ENCODE assay signal across 14 cellular contexts in genomic region chr7:43303740-43304241, GRCh38.
DNase-seq lines count a peak whose midpoint lies in the region; ATAC-seq and FAIRE-seq lines count a peak whose summit lies in the region.
"Had no signal": no experiment of that assay in that cellular context is flagged by ENCODE, and none has a peak within 500 bp of the region (broad histone marks: within the 10 kb centered on the region; RNA-seq: fewer than 3 reads in every experiment).

No MANE protein-coding gene starts in this region.

- H2BK120ac ChIP-seq in trophoblast cell (ENCODE audit: insufficient read depth, low read length, poor library complexity) = no peak overlapping the region

- no peaks in the 10 kb centered on the region for H3K27me3 ChIP-seq in trophoblast cell (ENCODE audit: insufficient read depth, low read length)

- H3K27ac ChIP-seq in trophoblast cell (ENCODE audit: low read depth, low read length) = no peak overlapping the region
- H3K27ac ChIP-seq: gastroesophageal sphincter, lower lobe of right lung, psoas muscle, thoracic aorta had no signal

- no peaks in the 10 kb centered on the region for H3K4me1 ChIP-seq in trophoblast cell (ENCODE audit: control insufficient read depth in 1 of 2, insufficient read depth in 2 of 2, low read length in 2 of 2)
- H3K4me1 ChIP-seq: BE2C, gastroesophageal sphincter, lower lobe of right lung, psoas muscle had no signal

- H3K4me3 ChIP-seq in trophoblast cell (ENCODE audit: low read depth, low read length) = no peak overlapping the region
- H3K4me3 ChIP-seq: gastroesophageal sphincter, lower lobe of right lung, psoas muscle, thoracic aorta had no signal

- H3K27me3 Mint-ChIP-seq in activated T-cell treated with anti-CD3 and anti-CD28 coated beads, Interleukin-2, amount 50 U/mL, for 72 hours (ENCODE audit: low read depth) = peaks cover 34% of the 10 kb centered on the region

- no peak overlapping the region for H3K14ac ChIP-seq in trophoblast cell (ENCODE audit: low read length)

- H4K91ac ChIP-seq in trophoblast cell (ENCODE audit: low read depth, low read length) = no peak overlapping the region

- H3K4me1 Mint-ChIP-seq in activated T-cell treated with anti-CD3 and anti-CD28 coated beads, Interleukin-2, amount 50 U/mL, for 72 hours (ENCODE audit: low read depth) = peaks cover 40% of the 10 kb centered on the region

- H3K9me3 Mint-ChIP-seq in activated T-cell treated with anti-CD3 and anti-CD28 coated beads, Interleukin-2, amount 50 U/mL, for 72 hours = no peaks in the 10 kb centered on the region

- H2BK12ac ChIP-seq in trophoblast cell (ENCODE audit: low read length) = no peak overlapping the region

- no peak overlapping the region for H3K23ac ChIP-seq in trophoblast cell (ENCODE audit: low read length)

- no peak overlapping the region for H2AFZ ChIP-seq in trophoblast cell (ENCODE audit: insufficient read depth, low read length, poor library complexity)

- peak overlapping the region; percentile 48 to 61 for H3K4me3 Mint-ChIP-seq in activated T-cell treated with anti-CD3 and anti-CD28 coated beads, Interleukin-2, amount 50 U/mL, for 72 hours

- H2BK5ac ChIP-seq in trophoblast cell (ENCODE audit: low read depth, low read length, poor library complexity) = no peak overlapping the region

- H3K9me3 ChIP-seq in trophoblast cell (ENCODE audit: insufficient read depth, low read depth, low read length) = no peaks in the 10 kb centered on the region
- H3K9me3 ChIP-seq: BE2C, gastroesophageal sphincter, lower lobe of right lung, psoas muscle, thoracic aorta had no signal

- H3K36me3 ChIP-seq in trophoblast cell (ENCODE audit: control insufficient read depth in 1 of 2, insufficient read depth in 2 of 2, low read length in 2 of 2) = no peaks in the 10 kb centered on the region
- H3K36me3 ChIP-seq: BE2C, gastroesophageal sphincter, lower lobe of right lung, thoracic aorta had no signal

- H3K4ac ChIP-seq in trophoblast cell (ENCODE audit: low read depth, low read length) = no peak overlapping the region

- no peaks in the 10 kb centered on the region for H3K36me3 Mint-ChIP-seq in activated T-cell treated with anti-CD3 and anti-CD28 coated beads, Interleukin-2, amount 50 U/mL, for 72 hours (ENCODE audit: insufficient read depth in 2 of 2)

- ATAC-seq in activated T-cell treated with anti-CD3 and anti-CD28 coated beads, Interleukin-2, amount 50 U/mL, for 72 hours (replicated peaks in 1 of 2) = peak; percentile 65 to 69
- ATAC-seq in GM18498 (IDR thresholded peaks at IDR 0.05; ENCODE audit: unreplicated experiment) (no peak), HG03159 (IDR thresholded peaks at IDR 0.05; ENCODE audit: unreplicated experiment) (no peak)
- ATAC-seq: gastroesophageal sphincter, lower lobe of right lung, psoas muscle had no signal

- peak; percentile 30 for FAIRE-seq in urothelium cell line (lab: Jason Lieb, UNC)

- no peaks in the 10 kb centered on the region for H3K79me1 ChIP-seq in trophoblast cell (ENCODE audit: low read length)

- no peak overlapping the region for H2AK5ac ChIP-seq in trophoblast cell (ENCODE audit: low read length)

- H3K4me2 ChIP-seq in trophoblast cell (ENCODE audit: low read length) = no peak overlapping the region

- no peak overlapping the region for H3K18ac ChIP-seq in trophoblast cell (ENCODE audit: low read length)

- H3K27ac Mint-ChIP-seq in activated T-cell treated with anti-CD3 and anti-CD28 coated beads, Interleukin-2, amount 50 U/mL, for 72 hours = peak overlapping the region; percentile 22

- peak; percentile 40 for DNase-seq in stimulated activated naive CD4-positive, alpha-beta T cell treated with Interleukin-2 at 50 U/mL for 16 hours (lab: John Stamatoyannopoulos, UW)
- no peak for DNase-seq in stimulated activated naive CD4-positive, alpha-beta T cell (lab: John Stamatoyannopoulos, UW)
- DNase-seq in activated T-cell treated with anti-CD3 and anti-CD28 coated beads, Interleukin-2, amount 50 U/mL, for 72 hours = peak; percentile 58 to 60
- DNase-seq in occipital lobe (lab: John Stamatoyannopoulos, UW) (peak; percentile 73), urothelium cell line (ENCODE audit: low spot score) (peak; percentile 29), trophoblast cell (no peak)
- DNase-seq: BE2C, lower lobe of right lung, psoas muscle, T-helper 9 cell had no signal

- H4K12ac ChIP-seq in trophoblast cell (ENCODE audit: low read depth, low read length) = no peak overlapping the region

- no CpG with 5 or more reads among the region's 4 CpGs for WGBS in trophoblast cell (ENCODE audit: extremely low coverage, insufficient coverage, insufficient read length)

- H4K8ac ChIP-seq in trophoblast cell (ENCODE audit: low read depth, low read length) = no peak overlapping the region

- H3K9ac ChIP-seq in trophoblast cell (ENCODE audit: low read length) = no peak overlapping the region

- no peaks in the 10 kb centered on the region for H3K79me2 ChIP-seq in trophoblast cell (ENCODE audit: control insufficient read depth, insufficient read depth, low read length, poor library complexity)

Comparison
In these comparisons a context has a peak if more than half of its experiments do, and no peak if none do; other contexts are left out.
1. DNase-seq: peak in stimulated activated naive CD4-positive, alpha-beta T cell treated with Interleukin-2 at 50 U/mL for 16 hours (single experiment), activated T-cell treated with anti-CD3 and anti-CD28 coated beads, Interleukin-2, amount 50 U/mL, for 72 hours (2 of 2), occipital lobe (single experiment) and urothelium cell line (single experiment); none in stimulated activated naive CD4-positive, alpha-beta T cell (0 of 6) and trophoblast cell (0 of 2).
2. ATAC-seq: peak in activated T-cell treated with anti-CD3 and anti-CD28 coated beads, Interleukin-2, amount 50 U/mL, for 72 hours (2 of 2); none in GM18498 (single experiment) and HG03159 (single experiment).